8 cellular contexts compared by ENCODE assay signal in genomic region chrX:119573840-119574393, GRCh38. TPM values are rescaled to one million over a fixed set of nuclear protein-coding genes. Genes with fewer than 3 reads are reported as not detected.
DNase-seq lines count a peak whose midpoint lies in the region; FAIRE-seq and TF ChIP-seq lines count a peak whose summit lies in the region.

No MANE protein-coding gene starts in this region.

- H3K4me1 Mint-ChIP-seq in MCF 10A (ENCODE audit: insufficient read depth, unreplicated experiment): peaks cover 6% of the 10 kb centered on the region

- CTCF ChIA-PET in MCF 10A (lab: Yijun Ruan, JAX): interaction anchor here (0.5 to 1.7 kb wide), 4 partner anchors 10 to 93 kb away, joined by 3 to 7 read pairs (median 4); no protein-coding TSS in a partner anchor

- FAIRE-seq in RCC 7860 (lab: Jason Lieb, UNC): no peak

- peaks cover 6% of the 10 kb centered on the region for H3K36me3 Mint-ChIP-seq in MCF 10A (ENCODE audit: insufficient read depth, unreplicated experiment)

- H3K27ac ChIP-seq in GM23248: peak overlapping the region; percentile 90
- H3K27ac ChIP-seq in smooth muscle cell (ENCODE audit: low read depth): peak overlapping the region; percentile 87

- H3K4me2 ChIP-seq in GM23248 (ENCODE audit: unreplicated experiment) (peak overlapping the region; percentile 85), smooth muscle cell (peak overlapping the region; percentile 87)

- H3K9me3 ChIP-seq in GM23248 (ENCODE audit: low read depth) (no peaks in the 10 kb centered on the region), smooth muscle cell (replicated peaks; ENCODE audit: low read depth) (no peaks in the 10 kb centered on the region)

- intact Hi-C loops in MCF 10A (cut with micrococcal nuclease): loop anchor here (1.0 kb wide), 1 partner anchor 58 kb away; no protein-coding TSS in a partner anchor

- DNase-seq in NCI-H146 (lab: John Stamatoyannopoulos, UW) (peak; percentile 35), NCI-H146 treated with DMSO at 0.1 percent for 48 hours (lab: John Stamatoyannopoulos, UW; ENCODE audit: unreplicated experiment) (no peak), GM23248 (peak; percentile 57), NAMALWA (ENCODE audit: low spot score) (peak; percentile 64), MCF 10A (ENCODE audit: unreplicated experiment) (peak; percentile 42), iPS-NIHi7 (ENCODE audit: extremely low spot score) (peak; percentile 22), smooth muscle cell (lab: John Stamatoyannopoulos, UW; ENCODE audit: unreplicated experiment) (peak; percentile 10), RCC 7860 (ENCODE audit: low spot score) (no peak)

- H3K27me3 ChIP-seq in GM23248 (replicated peaks; ENCODE audit: insufficient read depth): no peaks in the 10 kb centered on the region
- no peaks in the 10 kb centered on the region for H3K27me3 ChIP-seq in smooth muscle cell (ENCODE audit: low read depth)

- no TSS peak for BruUV-seq in MCF 10A (replicated peaks; lab: Mats Ljungman, UMichigan)

- H3K4me3 Mint-ChIP-seq in MCF 10A (ENCODE audit: unreplicated experiment): peak overlapping the region; percentile 76

- H3K4me3 ChIP-seq in GM23248 (peak overlapping the region; percentile 98), smooth muscle cell (peak overlapping the region; percentile 85)

- H3K9ac ChIP-seq in GM23248 (peak overlapping the region; percentile 98), smooth muscle cell (ENCODE audit: low read depth) (peak overlapping the region; percentile 90)

- H3K27ac Mint-ChIP-seq in MCF 10A (ENCODE audit: low read depth, unreplicated experiment): peak overlapping the region; percentile 93

- H3K4me1 ChIP-seq in GM23248 (ENCODE audit: insufficient read depth) (no peaks in the 10 kb centered on the region), smooth muscle cell (ENCODE audit: low read depth) (peaks cover 7% of the 10 kb centered on the region)

- in situ Hi-C loops in GM23248 (cut with MboI): no loop called here

- H3K79me2 ChIP-seq in GM23248 (ENCODE audit: insufficient read depth) (peaks cover 46% of the 10 kb centered on the region), smooth muscle cell (ENCODE audit: low read depth) (peaks cover 16% of the 10 kb centered on the region)

- POLR2A ChIA-PET in MCF 10A (lab: Yijun Ruan, JAX): interaction anchor here (0.5 to 2.7 kb wide), 15 partner anchors 9 to 677 kb away, joined by 3 to 48 read pairs (median 4); partner anchors contain the start of genes NKRF, RPL39, STEEP1 and ZBTB33

- H3K9me2 ChIP-seq in GM23248 (ENCODE audit: insufficient read depth): no peaks in the 10 kb centered on the region

- H3K9me3 Mint-ChIP-seq in MCF 10A (ENCODE audit: unreplicated experiment): no peaks in the 10 kb centered on the region

- H4K20me1 ChIP-seq in GM23248 (ENCODE audit: insufficient read depth) (no peaks in the 10 kb centered on the region), smooth muscle cell (ENCODE audit: low read depth) (peaks cover 6% of the 10 kb centered on the region)

- H3K36me3 ChIP-seq in GM23248 (ENCODE audit: low read depth) (no peaks in the 10 kb centered on the region; the same call in 1 of the 2 replicates), smooth muscle cell (ENCODE audit: low read depth) (no peaks in the 10 kb centered on the region)

- H2AFZ ChIP-seq in GM23248 (peak overlapping the region; percentile 98), smooth muscle cell (ENCODE audit: low read depth) (peak overlapping the region; percentile 94)

- H3F3A ChIP-seq in GM23248 (ENCODE audit: insufficient read depth): no peaks in the 10 kb centered on the region; the same call in 1 of the 2 replicates
- no peaks in the 10 kb centered on the region for H3F3A ChIP-seq in smooth muscle cell (ENCODE audit: low read depth)

- WGBS in GM23248 (ENCODE audit: low coverage in 1 of 2, low lambda C conversion rate in 2 of 2, missing lambda C conversion rate in 2 of 2), 2 experiments: 0 to 1% methylated on average over 15 to 30 of the region's 30 CpGs
- WGBS in smooth muscle cell (ENCODE audit: low lambda C conversion rate): 35% methylated on average over 30 of the region's 30 CpGs

- TF ChIP-seq CTCF in MCF 10A (IDR thresholded peaks at IDR 0.05; ENCODE audit: unreplicated experiment) (no peak), smooth muscle cell (IDR thresholded peaks at IDR 0.05; ENCODE audit: borderline replicate concordance, insufficient read depth, poor library complexity, severe bottlenecking) (no peak)

- H3K27me3 Mint-ChIP-seq in MCF 10A (ENCODE audit: insufficient read depth, unreplicated experiment): no peaks in the 10 kb centered on the region

RNA-seq across cellular contexts. Expression of gene UBE2A, which starts 0.4 kb away (rescaled TPM):
- total RNA-seq in GM23248 (2014; rRNA removed; shearing (Covaris generic)): 36.1 and 51.0 TPM in 2 replicates
- polyA plus RNA-seq in GM23248 (2016; fragmentation: Nextera tagmentation; extraction: Ambion mirVana) (147 and 150 TPM in 2 replicates), smooth muscle cell (86.4 and 101 TPM in 2 replicates)
- total RNA-seq in MCF 10A (2022) (52.2 and 66.9 TPM in 2 replicates), smooth muscle cell (76.0 and 76.7 TPM in 2 replicates)

RNA-seq across cellular contexts. Expression of gene STEEP1, which starts 8.7 kb away (rescaled TPM):
- 31.5 and 33.1 TPM in 2 replicates for total RNA-seq in GM23248 (2014; rRNA removed; shearing (Covaris generic))
- polyA plus RNA-seq in GM23248 (2016; fragmentation: Nextera tagmentation; extraction: Ambion mirVana) (11.8 TPM in 2 replicates), smooth muscle cell (8.1 and 9.8 TPM in 2 replicates)
- total RNA-seq in MCF 10A (2022) (23.6 and 27.1 TPM in 2 replicates), smooth muscle cell (20.6 and 25.1 TPM in 2 replicates)

RNA-seq across cellular contexts. Expression of gene NKRF, which starts 32.3 kb away (rescaled TPM):
- 3.8 TPM in 2 replicates for total RNA-seq in GM23248 (2014; rRNA removed; shearing (Covaris generic))
- polyA plus RNA-seq in GM23248 (2016; fragmentation: Nextera tagmentation; extraction: Ambion mirVana) (2.5 and 3.3 TPM in 2 replicates), smooth muscle cell (2.4 and 4.0 TPM in 2 replicates)
- total RNA-seq in MCF 10A (2022) (12.5 and 16.1 TPM in 2 replicates), smooth muscle cell (5.6 and 8.0 TPM in 2 replicates)

Comparison
In these comparisons a context has a peak if more than half of its experiments do, and no peak if none do; other contexts are left out.
1. DNase-seq: peak in NCI-H146 (single experiment), GM23248 (single experiment), NAMALWA (single experiment), MCF 10A (single experiment), iPS-NIHi7 (single experiment) and smooth muscle cell (single experiment); none in NCI-H146 treated with DMSO at 0.1 percent for 48 hours (single experiment) and RCC 7860 (single experiment).